8 cellular contexts compared by ENCODE assay signal in the genomic region with DNA sequence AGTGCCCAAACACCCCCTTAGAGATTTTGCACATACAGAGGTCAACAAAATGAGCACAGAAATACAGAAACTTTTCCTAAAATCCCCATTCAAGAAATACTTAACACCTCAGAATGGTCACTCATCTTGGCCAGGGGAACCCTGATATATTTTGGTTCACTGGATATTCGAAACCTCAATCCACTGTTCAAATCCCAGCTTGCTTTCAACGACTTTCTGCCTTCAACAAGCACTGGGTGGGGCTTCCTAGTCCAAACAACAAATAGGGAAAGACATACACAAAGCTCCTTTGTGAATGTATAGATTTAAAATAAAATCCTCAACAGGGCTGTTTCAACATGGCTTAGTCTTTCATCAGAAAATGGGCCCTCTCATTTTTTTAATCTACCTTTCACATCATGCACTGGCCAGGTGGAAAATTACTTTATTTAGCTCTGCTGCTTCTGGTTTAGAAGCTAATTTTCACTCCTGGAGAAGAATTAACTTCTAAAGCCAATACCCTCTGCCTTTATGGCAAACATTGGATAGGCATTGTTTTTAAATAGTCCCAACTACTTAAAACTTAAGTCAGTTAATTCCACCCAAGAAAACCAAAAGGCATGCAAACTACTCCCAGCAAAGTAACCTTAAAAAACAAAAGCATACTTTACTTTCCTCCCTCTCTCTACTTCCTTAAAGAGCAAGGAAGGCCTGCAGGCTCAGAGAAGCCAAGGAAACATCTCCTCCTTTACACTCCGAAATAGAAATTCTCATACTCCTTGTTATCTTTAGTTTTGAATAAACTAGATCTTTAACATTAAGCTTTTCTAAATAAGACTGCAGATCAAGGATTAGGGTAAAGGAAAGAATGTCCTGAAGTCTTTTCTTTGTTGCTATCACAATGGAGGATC. TPM values are rescaled to one million over a fixed set of nuclear protein-coding genes. Genes with fewer than 3 reads are reported as not detected.
DNase-seq lines count a peak whose midpoint lies in the region; ATAC-seq and TF ChIP-seq lines count a peak whose summit lies in the region.
"Not testable (repeated sequence)": the region's sequence is repeated elsewhere in the genome, so short reads cannot be mapped to it uniquely, and the experiment has no call there.

No MANE protein-coding gene starts in this region.

- H3K4me3 Mint-ChIP-seq in CD4-positive, alpha-beta memory T cell: peak overlapping the region; percentile 66 to 91 (median 85)
- H3K4me3 Mint-ChIP-seq in IgD-negative memory B cell: peak overlapping the region; percentile 51 to 89 (median 72)
- H3K4me3 Mint-ChIP-seq in T-cell: peak overlapping the region; percentile 47 to 90 (median 78)
- peak overlapping the region; percentile 90 for H3K4me3 Mint-ChIP-seq in activated T-helper 17 cell treated with anti-CD3 and anti-CD28 coated beads, Interleukin-2, amount 50 U/mL, for 72 hours

- not testable (repeated sequence) for TF ChIP-seq CTCF in coronary artery (IDR thresholded peaks at IDR 0.05); hepatocyte (IDR thresholded peaks at IDR 0.05; ENCODE audit: poor library complexity); transverse colon (IDR thresholded peaks at IDR 0.05)

- not testable (repeated sequence) for H3K27me3 ChIP-seq in CD4-positive, alpha-beta memory T cell (ENCODE audit: insufficient read depth, low read length); hepatocyte; neuronal stem cell (ENCODE audit: control insufficient read depth in 3 of 3, insufficient read depth in 3 of 3, low read depth in 1 of 3, low read length in 3 of 3); transverse colon

- peaks cover 28 to 39% of the 10 kb centered on the region in 2 donors for H3K36me3 Mint-ChIP-seq in CD4-positive, alpha-beta memory T cell
- H3K36me3 Mint-ChIP-seq in IgD-negative memory B cell: not testable (repeated sequence)
- peaks cover 20% of the 10 kb centered on the region for H3K36me3 Mint-ChIP-seq in T-cell
- H3K36me3 Mint-ChIP-seq in activated T-helper 17 cell treated with anti-CD3 and anti-CD28 coated beads, Interleukin-2, amount 50 U/mL, for 72 hours (ENCODE audit: low read depth): peaks cover 55% of the 10 kb centered on the region

- peaks cover 11% of the 10 kb centered on the region for H3K36me3 ChIP-seq in CD4-positive, alpha-beta memory T cell (ENCODE audit: insufficient read depth, low read length)
- H3K36me3 ChIP-seq in hepatocyte (replicated peaks; ENCODE audit: insufficient read depth, low read depth): not testable (repeated sequence)
- peaks cover 19 to 42% of the 10 kb centered on the region in 2 donors for H3K36me3 ChIP-seq in neuronal stem cell (replicated peaks in 1 of 2; ENCODE audit: control insufficient read depth in 2 of 2, insufficient read depth in 2 of 2, low read length in 2 of 2)
- peaks cover 0 to 18% (median 9%) of the 10 kb centered on the region in 4 donors for H3K36me3 ChIP-seq in transverse colon

- intact Hi-C loops in CD4-positive, alpha-beta memory T cell (cut with micrococcal nuclease): loop anchor here (5.0 kb wide), 1 partner anchor 38 kb away; no protein-coding TSS in a partner anchor
- intact Hi-C loops in transverse colon (cut with DNase I; ENCODE audit: low total_unique reads): not testable (repeated sequence)

- not testable (repeated sequence) for H2AK5ac ChIP-seq in neuronal stem cell (ENCODE audit: low read depth, low read length)

- H4K20me1 ChIP-seq in hepatocyte (ENCODE audit: insufficient read depth, poor library complexity, severe bottlenecking): not testable (repeated sequence)

- not testable (repeated sequence) for H2AFZ ChIP-seq in hepatocyte; neuronal stem cell (ENCODE audit: low read length)

- not testable (repeated sequence) for ATAC-seq in T-cell (replicated peaks in 1 of 4); activated T-helper 17 cell treated with anti-CD3 and anti-CD28 coated beads, Interleukin-2, amount 50 U/mL, for 72 hours (replicated peaks)

- H3K4me2 ChIP-seq in hepatocyte: peak overlapping the region; percentile 37
- not testable (repeated sequence) for H3K4me2 ChIP-seq in neuronal stem cell (ENCODE audit: insufficient read depth, low read length, poor library complexity, severe bottlenecking)

- peaks cover 96% of the 10 kb centered on the region for H3K79me2 ChIP-seq in hepatocyte

- H3K23ac ChIP-seq in neuronal stem cell (ENCODE audit: low read depth, low read length, poor library complexity): not testable (repeated sequence)

- H3K9me3 ChIP-seq in CD4-positive, alpha-beta memory T cell (ENCODE audit: control insufficient read depth in 1 of 2, low read length in 2 of 2); hepatocyte (ENCODE audit: low read depth); neuronal stem cell (replicated peaks in 1 of 2; ENCODE audit: control insufficient read depth in 2 of 2, insufficient read depth in 1 of 2, low read depth in 1 of 2, low read length in 2 of 2); transverse colon: not testable (repeated sequence)

- H3K4me3 ChIP-seq in CD4-positive, alpha-beta memory T cell (ENCODE audit: low read length in 2 of 2): peak overlapping the region in 1 of 2 donors; percentile 79
- not testable (repeated sequence) for H3K4me3 ChIP-seq in coronary artery; hepatocyte; neuronal stem cell (ENCODE audit: low read length in 2 of 2); transverse colon

- not testable (repeated sequence) for H3K9me2 ChIP-seq in hepatocyte (replicated peaks; ENCODE audit: insufficient read depth)

- WGBS in hepatocyte (ENCODE audit: low lambda C conversion rate, missing lambda C conversion rate): 34% methylated on average over 3 of the region's 3 CpGs
- WGBS in neuronal stem cell (ENCODE audit: extremely low coverage in 2 of 2, insufficient read length in 2 of 2, insufficient replicate concordance in 1 of 2), 2 donors: no CpG with 5 or more reads among the region's 3 CpGs
- WGBS in transverse colon (ENCODE audit: low coverage in 1 of 2), 2 donors: 20 to 25% methylated on average over 1 to 3 of the region's 3 CpGs

- H3K27ac ChIP-seq in CD4-positive, alpha-beta memory T cell (ENCODE audit: low read depth, low read length): peak overlapping the region; percentile 68
- peak overlapping the region; percentile 42 to 83 for H3K27ac ChIP-seq in coronary artery
- peak overlapping the region; percentile 18 for H3K27ac ChIP-seq in hepatocyte
- H3K27ac ChIP-seq in neuronal stem cell (replicated peaks; ENCODE audit: low read length): peak overlapping the region; percentile 45
- peak overlapping the region; percentile 81 to 91 (median 86) for H3K27ac ChIP-seq in transverse colon

- not testable (repeated sequence) for H3K9ac ChIP-seq in neuronal stem cell (ENCODE audit: low read depth, low read length, poor library complexity)

- H3K4me1 ChIP-seq in CD4-positive, alpha-beta memory T cell (ENCODE audit: insufficient read depth, low read length): peaks cover 84% of the 10 kb centered on the region
- H3K4me1 ChIP-seq in hepatocyte (ENCODE audit: insufficient read depth): peaks cover 55% of the 10 kb centered on the region
- peaks cover 14 to 23% of the 10 kb centered on the region in 2 donors for H3K4me1 ChIP-seq in neuronal stem cell (ENCODE audit: control insufficient read depth in 2 of 2, insufficient read depth in 1 of 2, low read depth in 1 of 2, low read length in 2 of 2)
- H3K4me1 ChIP-seq in transverse colon: peaks cover 38 to 95% (median 63%) of the 10 kb centered on the region in 4 donors

- H3K27me3 Mint-ChIP-seq in CD4-positive, alpha-beta memory T cell; IgD-negative memory B cell; T-cell; activated T-helper 17 cell treated with anti-CD3 and anti-CD28 coated beads, Interleukin-2, amount 50 U/mL, for 72 hours: not testable (repeated sequence)

- H4K91ac ChIP-seq in neuronal stem cell (ENCODE audit: low read depth, low read length, poor library complexity): not testable (repeated sequence)

- not testable (repeated sequence) for DNase-seq in CD4-positive, alpha-beta memory T cell; T-cell; coronary artery (ENCODE audit: low spot score); hepatocyte (ENCODE audit: low spot score); neuronal stem cell (ENCODE audit: low spot score); transverse colon

- not testable (repeated sequence) for H2BK12ac ChIP-seq in neuronal stem cell (ENCODE audit: low read length)

- not testable (repeated sequence) for H3K79me1 ChIP-seq in neuronal stem cell (ENCODE audit: low read depth, low read length)

- not testable (repeated sequence) for H3K14ac ChIP-seq in neuronal stem cell (ENCODE audit: low read length)

- H3K18ac ChIP-seq in neuronal stem cell (ENCODE audit: low read length): not testable (repeated sequence)

- not testable (repeated sequence) for H2BK15ac ChIP-seq in neuronal stem cell (ENCODE audit: low read length)

- not testable (repeated sequence) for H2BK120ac ChIP-seq in neuronal stem cell (ENCODE audit: low read depth, low read length)

- not testable (repeated sequence) for H4K8ac ChIP-seq in neuronal stem cell (ENCODE audit: low read depth, low read length)

- not testable (repeated sequence) for TF ChIP-seq EP300 in transverse colon (IDR thresholded peaks at IDR 0.05; ENCODE audit: low read depth)

- H3K4me1 Mint-ChIP-seq in CD4-positive, alpha-beta memory T cell: peaks cover 48 to 88% (median 68%) of the 10 kb centered on the region in 4 donors
- H3K4me1 Mint-ChIP-seq in IgD-negative memory B cell (peaks cover 63 to 68% (median 68%) of the 10 kb centered on the region in 3 donors), T-cell (peaks cover 82 to 88% (median 84%) of the 10 kb centered on the region in 3 donors)
- peaks cover 32% of the 10 kb centered on the region for H3K4me1 Mint-ChIP-seq in activated T-helper 17 cell treated with anti-CD3 and anti-CD28 coated beads, Interleukin-2, amount 50 U/mL, for 72 hours

- POLR2A ChIA-PET in CD4-positive, alpha-beta memory T cell (lab: Charles Lee; ENCODE audit: partially characterized antibody): interaction anchor here (0.6 to 7.9 kb wide), 14 partner anchors 10 to 1174 kb away, joined by 3 to 106 read pairs (median 4); a partner anchor contains a TSS
- POLR2A ChIA-PET in T-cell (lab: Charles Lee): interaction anchor here in 1 of 2 donors (0.5 to 0.6 kb wide), 2 partner anchors 26 to 59 kb away, joined by 4 to 5 read pairs; no protein-coding TSS in a partner anchor

- H3K4ac ChIP-seq in neuronal stem cell (ENCODE audit: low read length): not testable (repeated sequence)

- TF ChIP-seq POLR2A in transverse colon (IDR thresholded peaks at IDR 0.05): not testable (repeated sequence)

- in situ Hi-C loops in transverse colon (cut with MboI; ENCODE audit: low pct_ligation_motif_present in 1 of 4, low pct_unique_long_range_greater_than_20kb in 1 of 4, low sequenced_read_pairs in 3 of 4): loop anchor here in 1 of 4 donors (25.0 kb wide), 2 partner anchors 253 to 328 kb away; no protein-coding TSS in a partner anchor

- H3K9me3 Mint-ChIP-seq in CD4-positive, alpha-beta memory T cell; IgD-negative memory B cell; T-cell; activated T-helper 17 cell treated with anti-CD3 and anti-CD28 coated beads, Interleukin-2, amount 50 U/mL, for 72 hours: not testable (repeated sequence)

- H3K27ac Mint-ChIP-seq in CD4-positive, alpha-beta memory T cell: peak overlapping the region; percentile 78 to 100 (median 94)
- H3K27ac Mint-ChIP-seq in IgD-negative memory B cell (peak overlapping the region; percentile 87 to 96 (median 95)), T-cell (peak overlapping the region; percentile 92 to 95)
- peak overlapping the region; percentile 97 for H3K27ac Mint-ChIP-seq in activated T-helper 17 cell treated with anti-CD3 and anti-CD28 coated beads, Interleukin-2, amount 50 U/mL, for 72 hours

- CTCF ChIA-PET in CD4-positive, alpha-beta memory T cell (lab: Charles Lee; ENCODE audit: partially characterized antibody): interaction anchor here (0.9 to 1.4 kb wide), 6 partner anchors 11 to 356 kb away, joined by 3 to 8 read pairs (median 4); no protein-coding TSS in a partner anchor
- CTCF ChIA-PET in T-cell (lab: Charles Lee): interaction anchor here in 1 of 2 donors (1.1 to 1.9 kb wide), 6 partner anchors 8 to 356 kb away, joined by 4 to 6 read pairs (median 6); no protein-coding TSS in a partner anchor

- not testable (repeated sequence) for H2BK5ac ChIP-seq in neuronal stem cell (ENCODE audit: low read length)

RNA-seq across cellular contexts. Expression of a gene that starts 9.7 kb away (rescaled TPM):
- 100 to 1,000 TPM; 100 to 111 TPM for total RNA-seq in CD4-positive, alpha-beta memory T cell
- 10 to 100 TPM; 11.6 to 28.6 TPM for polyA plus RNA-seq in CD4-positive, alpha-beta memory T cell
- polyA plus RNA-seq in IgD-negative memory B cell (29.9 TPM), hepatocyte (4.7 and 6.6 TPM in 2 replicates)
- total RNA-seq in T-cell (10 to 100 TPM; 57.6 to 92.4 (median 87.5) TPM), hepatocyte (32.4 and 39.9 TPM in 2 replicates), transverse colon (10 to 100 TPM; 28.9 to 82.6 (median 46.0) TPM)
- total RNA-seq in activated T-helper 17 cell treated with anti-CD3 and anti-CD28 coated beads, Interleukin-2, amount 50 U/mL, for 72 hours: 10 to 100 TPM; 52.7 to 54.2 TPM
- 31.6 TPM for polyA plus RNA-seq in neuronal stem cell (2013, experiment 1 of 2)
- polyA plus RNA-seq in neuronal stem cell (2013, experiment 2 of 2): 32.6 TPM

Comparison
In these comparisons a context has a peak if more than half of its experiments do, and no peak if none do; other contexts are left out.
1. H3K27ac ChIP-seq: peak in every context shown above with its lines; median percentile 86 in transverse colon; 68 in CD4-positive, alpha-beta memory T cell; 62 in coronary artery; 45 in neuronal stem cell; 18 in hepatocyte.